ENCODE assay signal across 1 cellular context in genomic region chr7:36658603-36659516, GRCh38.
TF ChIP-seq lines count a peak whose summit lies in the region.

No MANE protein-coding gene starts in this region.

TF ChIP-seq in HEK293, 187 proteins besides CTCF, POLR2A, EP300 and RAD21 (continued from another document):
- TF ChIP-seq, protein P1, sequence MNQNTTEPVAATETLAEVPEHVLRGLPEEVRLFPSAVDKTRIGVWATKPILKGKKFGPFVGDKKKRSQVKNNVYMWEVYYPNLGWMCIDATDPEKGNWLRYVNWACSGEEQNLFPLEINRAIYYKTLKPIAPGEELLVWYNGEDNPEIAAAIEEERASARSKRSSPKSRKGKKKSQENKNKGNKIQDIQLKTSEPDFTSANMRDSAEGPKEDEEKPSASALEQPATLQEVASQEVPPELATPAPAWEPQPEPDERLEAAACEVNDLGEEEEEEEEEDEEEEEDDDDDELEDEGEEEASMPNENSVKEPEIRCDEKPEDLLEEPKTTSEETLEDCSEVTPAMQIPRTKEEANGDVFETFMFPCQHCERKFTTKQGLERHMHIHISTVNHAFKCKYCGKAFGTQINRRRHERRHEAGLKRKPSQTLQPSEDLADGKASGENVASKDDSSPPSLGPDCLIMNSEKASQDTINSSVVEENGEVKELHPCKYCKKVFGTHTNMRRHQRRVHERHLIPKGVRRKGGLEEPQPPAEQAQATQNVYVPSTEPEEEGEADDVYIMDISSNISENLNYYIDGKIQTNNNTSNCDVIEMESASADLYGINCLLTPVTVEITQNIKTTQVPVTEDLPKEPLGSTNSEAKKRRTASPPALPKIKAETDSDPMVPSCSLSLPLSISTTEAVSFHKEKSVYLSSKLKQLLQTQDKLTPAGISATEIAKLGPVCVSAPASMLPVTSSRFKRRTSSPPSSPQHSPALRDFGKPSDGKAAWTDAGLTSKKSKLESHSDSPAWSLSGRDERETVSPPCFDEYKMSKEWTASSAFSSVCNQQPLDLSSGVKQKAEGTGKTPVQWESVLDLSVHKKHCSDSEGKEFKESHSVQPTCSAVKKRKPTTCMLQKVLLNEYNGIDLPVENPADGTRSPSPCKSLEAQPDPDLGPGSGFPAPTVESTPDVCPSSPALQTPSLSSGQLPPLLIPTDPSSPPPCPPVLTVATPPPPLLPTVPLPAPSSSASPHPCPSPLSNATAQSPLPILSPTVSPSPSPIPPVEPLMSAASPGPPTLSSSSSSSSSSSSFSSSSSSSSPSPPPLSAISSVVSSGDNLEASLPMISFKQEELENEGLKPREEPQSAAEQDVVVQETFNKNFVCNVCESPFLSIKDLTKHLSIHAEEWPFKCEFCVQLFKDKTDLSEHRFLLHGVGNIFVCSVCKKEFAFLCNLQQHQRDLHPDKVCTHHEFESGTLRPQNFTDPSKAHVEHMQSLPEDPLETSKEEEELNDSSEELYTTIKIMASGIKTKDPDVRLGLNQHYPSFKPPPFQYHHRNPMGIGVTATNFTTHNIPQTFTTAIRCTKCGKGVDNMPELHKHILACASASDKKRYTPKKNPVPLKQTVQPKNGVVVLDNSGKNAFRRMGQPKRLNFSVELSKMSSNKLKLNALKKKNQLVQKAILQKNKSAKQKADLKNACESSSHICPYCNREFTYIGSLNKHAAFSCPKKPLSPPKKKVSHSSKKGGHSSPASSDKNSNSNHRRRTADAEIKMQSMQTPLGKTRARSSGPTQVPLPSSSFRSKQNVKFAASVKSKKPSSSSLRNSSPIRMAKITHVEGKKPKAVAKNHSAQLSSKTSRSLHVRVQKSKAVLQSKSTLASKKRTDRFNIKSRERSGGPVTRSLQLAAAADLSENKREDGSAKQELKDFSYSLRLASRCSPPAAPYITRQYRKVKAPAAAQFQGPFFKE (tag by site-specific recombination; IDR thresholded peaks at IDR 0.05; ENCODE audit: borderline replicate concordance) = no peak
- no peak for TF ChIP-seq ZNF362 (tag by site-specific recombination; IDR thresholded peaks at IDR 0.05)
- TF ChIP-seq ZNF423 (tag by site-specific recombination; IDR thresholded peaks at IDR 0.05) = no peak
- TF ChIP-seq ZNF146 (tag by site-specific recombination; IDR thresholded peaks at IDR 0.05) = no peak
- TF ChIP-seq ZBTB21 (tag by site-specific recombination; IDR thresholded peaks at IDR 0.05) = no peak
- no peak for TF ChIP-seq ZNF544 (tag by site-specific recombination; IDR thresholded peaks at IDR 0.05)
- peak; percentile 29; the same call in 1 of the 2 replicates for TF ChIP-seq FEZF1 (tag by site-specific recombination; IDR thresholded peaks at IDR 0.05)
- no peak for TF ChIP-seq ZNF174 (tag by site-specific recombination; IDR thresholded peaks at IDR 0.05)
- TF ChIP-seq, protein P2, sequence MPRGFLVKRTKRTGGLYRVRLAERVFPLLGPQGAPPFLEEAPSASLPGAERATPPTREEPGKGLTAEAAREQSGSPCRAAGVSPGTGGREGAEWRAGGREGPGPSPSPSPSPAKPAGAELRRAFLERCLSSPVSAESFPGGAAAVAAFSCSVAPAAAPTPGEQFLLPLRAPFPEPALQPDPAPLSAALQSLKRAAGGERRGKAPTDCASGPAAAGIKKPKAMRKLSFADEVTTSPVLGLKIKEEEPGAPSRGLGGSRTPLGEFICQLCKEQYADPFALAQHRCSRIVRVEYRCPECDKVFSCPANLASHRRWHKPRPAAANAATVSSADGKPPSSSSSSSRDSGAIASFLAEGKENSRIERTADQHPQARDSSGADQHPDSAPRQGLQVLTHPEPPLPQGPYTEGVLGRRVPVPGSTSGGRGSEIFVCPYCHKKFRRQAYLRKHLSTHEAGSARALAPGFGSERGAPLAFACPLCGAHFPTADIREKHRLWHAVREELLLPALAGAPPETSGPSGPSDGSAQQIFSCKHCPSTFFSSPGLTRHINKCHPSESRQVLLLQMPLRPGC (tag by site-specific recombination; IDR thresholded peaks at IDR 0.05) = no peak
- TF ChIP-seq ZNF112 (tag by site-specific recombination; IDR thresholded peaks at IDR 0.05) = no peak
- TF ChIP-seq ZNF639 (tag by site-specific recombination; IDR thresholded peaks at IDR 0.05) = no peak
- no peak for TF ChIP-seq KLF7 (tag by site-specific recombination; IDR thresholded peaks at IDR 0.05; ENCODE audit: borderline replicate concordance)
- 0 out of 2 replicates have a peak, but pooled peaks have one; percentile 48 for TF ChIP-seq ZSCAN16 (tag by site-specific recombination; IDR thresholded peaks at IDR 0.05)
- no peak for TF ChIP-seq KLF10 (tag by site-specific recombination; IDR thresholded peaks at IDR 0.05)
- TF ChIP-seq, protein P3, sequence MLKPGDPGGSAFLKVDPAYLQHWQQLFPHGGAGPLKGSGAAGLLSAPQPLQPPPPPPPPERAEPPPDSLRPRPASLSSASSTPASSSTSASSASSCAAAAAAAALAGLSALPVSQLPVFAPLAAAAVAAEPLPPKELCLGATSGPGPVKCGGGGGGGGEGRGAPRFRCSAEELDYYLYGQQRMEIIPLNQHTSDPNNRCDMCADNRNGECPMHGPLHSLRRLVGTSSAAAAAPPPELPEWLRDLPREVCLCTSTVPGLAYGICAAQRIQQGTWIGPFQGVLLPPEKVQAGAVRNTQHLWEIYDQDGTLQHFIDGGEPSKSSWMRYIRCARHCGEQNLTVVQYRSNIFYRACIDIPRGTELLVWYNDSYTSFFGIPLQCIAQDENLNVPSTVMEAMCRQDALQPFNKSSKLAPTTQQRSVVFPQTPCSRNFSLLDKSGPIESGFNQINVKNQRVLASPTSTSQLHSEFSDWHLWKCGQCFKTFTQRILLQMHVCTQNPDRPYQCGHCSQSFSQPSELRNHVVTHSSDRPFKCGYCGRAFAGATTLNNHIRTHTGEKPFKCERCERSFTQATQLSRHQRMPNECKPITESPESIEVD (tag by site-specific recombination; IDR thresholded peaks at IDR 0.05) = no peak
- no peak for TF ChIP-seq ZNF830 (tag by site-specific recombination; IDR thresholded peaks at IDR 0.05; ENCODE audit: low read depth)
- TF ChIP-seq ZNF274 (IDR thresholded peaks at IDR 0.05; ENCODE audit: low read length) = no peak
- TF ChIP-seq ZNF274 (tag by site-specific recombination; IDR thresholded peaks at IDR 0.05; ENCODE audit: borderline replicate concordance) = no peak
- peak; percentile 69 for TF ChIP-seq GLIS1 (tag by site-specific recombination; IDR thresholded peaks at IDR 0.05)
- no peak for TF ChIP-seq ZNF621 (tag by site-specific recombination; IDR thresholded peaks at IDR 0.05)
- TF ChIP-seq ZNF10 (tag by site-specific recombination; IDR thresholded peaks at IDR 0.05) = no peak
- TF ChIP-seq HOXC10 (CRISPR knock-in tag; IDR thresholded peaks at IDR 0.05) = no peak
- TF ChIP-seq ZNF701 (tag by site-specific recombination; IDR thresholded peaks at IDR 0.05) = no peak
- TF ChIP-seq ZNF211 (tag by site-specific recombination; IDR thresholded peaks at IDR 0.05; ENCODE audit: low read depth) = no peak
TF ChIP-seq in HEK293: peak in this region for 6.
